ENCODE assay signal across 37 cellular contexts in genomic region chr12:117394491-117394890, GRCh38. TPM values are rescaled to one million over a fixed set of nuclear protein-coding genes. Genes with fewer than 3 reads are reported as not detected.
"Had no signal": no experiment of that assay in that cellular context is flagged by ENCODE, and none has a peak within 500 bp of the region (broad histone marks: within the 10 kb centered on the region; RNA-seq: fewer than 3 reads in every experiment).

No MANE protein-coding gene starts in this region.

- H3K27me3 Mint-ChIP-seq: activated naive CD4-positive, alpha-beta T cell treated with anti-CD3 and anti-CD28 coated beads, Interleukin-2, amount 10 ng/mL, durations not matched to agents 7 days and 5 days; activated naive CD8-positive, alpha-beta T cell treated with anti-CD3 and anti-CD28 coated beads, Interleukin-2, amount 10 ng/mL, durations not matched to agents 7 days and 5 days; central memory CD8-positive, alpha-beta T cell had no signal

- H3K4me1 Mint-ChIP-seq: activated naive CD4-positive, alpha-beta T cell treated with anti-CD3 and anti-CD28 coated beads, Interleukin-2, amount 10 ng/mL, durations not matched to agents 7 days and 5 days; activated naive CD4-positive, alpha-beta T cell treated with anti-CD3 and anti-CD28 coated beads, Interleukin-2, amount 50 U/mL, for 24 hours; activated naive CD8-positive, alpha-beta T cell treated with anti-CD3 and anti-CD28 coated beads for 36 hours; activated naive CD8-positive, alpha-beta T cell treated with anti-CD3 and anti-CD28 coated beads, Interleukin-2, amount 10 ng/mL, durations not matched to agents 7 days and 5 days; activated naive CD8-positive, alpha-beta T cell treated with anti-CD3 and anti-CD28 coated beads, Interleukin-2, amount 50 U/mL, for 24 hours; activated T-helper 17 cell treated with anti-CD3 and anti-CD28 coated beads, Interleukin-2, amount 50 U/mL, for 72 hours; brain; central memory CD8-positive, alpha-beta T cell had no signal

- H3K4me1 ChIP-seq: adrenal gland, ascending aorta, body of pancreas, breast epithelium had no signal

- H3K9me3 Mint-ChIP-seq: activated naive CD4-positive, alpha-beta T cell treated with anti-CD3 and anti-CD28 coated beads, Interleukin-2, amount 50 U/mL, for 24 hours; activated T-cell treated with anti-CD3 and anti-CD28 coated beads, Interleukin-2, amount 50 U/mL, for 4 hours had no signal

- H3K4me3 Mint-ChIP-seq: activated naive CD4-positive, alpha-beta T cell treated with anti-CD3 and anti-CD28 coated beads for 36 hours; activated naive CD4-positive, alpha-beta T cell treated with anti-CD3 and anti-CD28 coated beads, Interleukin-2, amount 10 ng/mL, durations not matched to agents 7 days and 5 days; activated naive CD4-positive, alpha-beta T cell treated with anti-CD3 and anti-CD28 coated beads, Interleukin-2, amount 50 U/mL, for 24 hours; activated naive CD8-positive, alpha-beta T cell; activated naive CD8-positive, alpha-beta T cell treated with anti-CD3 and anti-CD28 coated beads for 36 hours; activated naive CD8-positive, alpha-beta T cell treated with anti-CD3 and anti-CD28 coated beads, Interleukin-2, amount 10 ng/mL, durations not matched to agents 7 days and 5 days; activated naive CD8-positive, alpha-beta T cell treated with anti-CD3 and anti-CD28 coated beads, Interleukin-2, amount 50 U/mL, for 24 hours; activated T-cell treated with anti-CD3 and anti-CD28 coated beads, Interleukin-2, amount 50 U/mL, for 24 hours; activated T-cell treated with anti-CD3 and anti-CD28 coated beads, Interleukin-2, amount 50 U/mL, for 4 hours; activated T-cell treated with anti-CD3 and anti-CD28 coated beads, Interleukin-2, amount 50 U/mL, for 72 hours; activated T-helper 1 cell treated with anti-CD3 and anti-CD28 coated beads, Interleukin-12 subunit alpha, Interleukin-12 subunit beta, Interleukin-2, Interleukin-4 antibody, amounts not matched to agents 30 ng/mL and 10 ng/mL and 1 ng/mL, durations not matched to agents 14 hours and 24 hours and 36 hours; activated T-helper 17 cell treated with anti-CD3 and anti-CD28 coated beads, Interleukin-2, amount 50 U/mL, for 72 hours; brain; central memory CD8-positive, alpha-beta T cell had no signal

- H3K27me3 ChIP-seq: ascending aorta, body of pancreas, brain microvascular endothelial cell, breast epithelium, cardiac muscle cell had no signal

- H3K27ac ChIP-seq: adrenal gland, ascending aorta, body of pancreas, brain microvascular endothelial cell, breast epithelium, cardiac muscle cell had no signal

- DNase-seq: activated effector memory CD4-positive, alpha-beta T cell treated with anti-CD3 and anti-CD28 coated beads, Interleukin-2, amount 50 U/mL, for 16 hours; activated effector memory CD4-positive, alpha-beta T cell treated with Interleukin-2 at 50 U/mL for 16 hours; activated gamma-delta T cell; activated gamma-delta T cell treated with Interleukin-2 at 50 U/mL for 16 hours; activated naive CD4-positive, alpha-beta T cell; activated naive CD4-positive, alpha-beta T cell treated with anti-CD3 and anti-CD28 coated beads for 36 hours; activated naive CD4-positive, alpha-beta T cell treated with anti-CD3 and anti-CD28 coated beads, Interleukin-2, amount 10 ng/mL, durations not matched to agents 7 days and 5 days; activated naive CD4-positive, alpha-beta T cell treated with anti-CD3 and anti-CD28 coated beads, Interleukin-2, amount 50 U/mL, for 16 hours; activated naive CD4-positive, alpha-beta T cell treated with Interleukin-2 at 50 U/mL for 16 hours; activated naive CD8-positive, alpha-beta T cell treated with anti-CD3 and anti-CD28 coated beads for 36 hours; activated naive CD8-positive, alpha-beta T cell treated with anti-CD3 and anti-CD28 coated beads, Interleukin-2, amount 10 ng/mL, durations not matched to agents 7 days and 5 days; activated naive CD8-positive, alpha-beta T cell treated with anti-CD3 and anti-CD28 coated beads, Interleukin-2, amount 50 U/mL, for 24 hours; activated T-cell treated with anti-CD3 and anti-CD28 coated beads, Interleukin-2, amount 50 U/mL, for 1 hour; activated T-cell treated with anti-CD3 and anti-CD28 coated beads, Interleukin-2, amount 50 U/mL, for 24 hours; activated T-cell treated with anti-CD3 and anti-CD28 coated beads, Interleukin-2, amount 50 U/mL, for 4 hours; activated T-cell treated with anti-CD3 and anti-CD28 coated beads, Interleukin-2, amount 50 U/mL, for 48 hours; activated T-cell treated with anti-CD3 and anti-CD28 coated beads, Interleukin-2, amount 50 U/mL, for 72 hours; adrenal gland; amniotic stem cell; amygdala; anterior cingulate cortex; body of pancreas; brain microvascular endothelial cell; central memory CD4-positive, alpha-beta T cell; cerebellar nuclear complex had no signal

- H3K36me3 Mint-ChIP-seq: activated naive CD4-positive, alpha-beta T cell treated with anti-CD3 and anti-CD28 coated beads, Interleukin-2, amount 10 ng/mL, durations not matched to agents 7 days and 5 days; activated naive CD4-positive, alpha-beta T cell treated with anti-CD3 and anti-CD28 coated beads, Interleukin-2, amount 50 U/mL, for 24 hours; activated naive CD4-positive, alpha-beta T cell treated with anti-CD3 and anti-CD28 coated beads, Interleukin-2, amount 50 U/mL, for 72 hours; activated naive CD8-positive, alpha-beta T cell; activated naive CD8-positive, alpha-beta T cell treated with anti-CD3 and anti-CD28 coated beads for 36 hours; activated naive CD8-positive, alpha-beta T cell treated with anti-CD3 and anti-CD28 coated beads, Interleukin-2, amount 10 ng/mL, durations not matched to agents 7 days and 5 days; brain had no signal

- H3K9me3 ChIP-seq: adrenal gland, ascending aorta, body of pancreas, breast epithelium had no signal

- H3K4me3 ChIP-seq: adrenal gland, ascending aorta, body of pancreas, breast epithelium, cardiac muscle cell had no signal

- H3K36me3 ChIP-seq: adrenal gland, ascending aorta, brain microvascular endothelial cell, breast epithelium, cardiac muscle cell had no signal

- H3K27ac Mint-ChIP-seq: activated naive CD4-positive, alpha-beta T cell treated with anti-CD3 and anti-CD28 coated beads for 36 hours; activated naive CD4-positive, alpha-beta T cell treated with anti-CD3 and anti-CD28 coated beads, Interleukin-2, amount 10 ng/mL, durations not matched to agents 7 days and 5 days; activated naive CD4-positive, alpha-beta T cell treated with anti-CD3 and anti-CD28 coated beads, Interleukin-2, amount 50 U/mL, for 24 hours; activated naive CD4-positive, alpha-beta T cell treated with anti-CD3 and anti-CD28 coated beads, Interleukin-2, amount 50 U/mL, for 72 hours; activated naive CD8-positive, alpha-beta T cell; activated naive CD8-positive, alpha-beta T cell treated with anti-CD3 and anti-CD28 coated beads for 36 hours; activated naive CD8-positive, alpha-beta T cell treated with anti-CD3 and anti-CD28 coated beads, Interleukin-2, amount 10 ng/mL, durations not matched to agents 7 days and 5 days; activated naive CD8-positive, alpha-beta T cell treated with anti-CD3 and anti-CD28 coated beads, Interleukin-2, amount 50 U/mL, for 24 hours; activated T-cell treated with anti-CD3 and anti-CD28 coated beads, Interleukin-2, amount 50 U/mL, for 24 hours; activated T-cell treated with anti-CD3 and anti-CD28 coated beads, Interleukin-2, amount 50 U/mL, for 72 hours; activated T-helper 1 cell treated with anti-CD3 and anti-CD28 coated beads, Interleukin-12 subunit alpha, Interleukin-12 subunit beta, Interleukin-2, Interleukin-4 antibody, amounts not matched to agents 30 ng/mL and 10 ng/mL and 1 ng/mL, durations not matched to agents 14 hours and 24 hours and 36 hours; activated T-helper 17 cell treated with anti-CD3 and anti-CD28 coated beads, Interleukin-2, amount 50 U/mL, for 72 hours; activated T-helper 2 cell treated with anti-CD3 and anti-CD28 coated beads, Interferon-gamma antibody, Interleukin-2, Interleukin-4, amounts not matched to agents 10 μg/mL and 5 μg/mL and 100 μg/mL, durations not matched to agents 14 hours and 24 hours and 36 hours; brain had no signal

RNA-seq across cellular contexts. Expression of gene NOS1, which starts 33.1 kb away (rescaled TPM):
- total RNA-seq: activated naive CD8-positive, alpha-beta T cell treated with anti-CD3 and anti-CD28 coated beads for 36 hours; activated naive CD8-positive, alpha-beta T cell treated with anti-CD3 and anti-CD28 coated beads, Interleukin-2, amount 10 ng/mL, durations not matched to agents 7 days and 5 days; activated T-cell treated with anti-CD3 and anti-CD28 coated beads, Interleukin-2, amount 50 U/mL, for 72 hours; activated T-helper 1 cell treated with anti-CD3 and anti-CD28 coated beads, Interleukin-12 subunit alpha, Interleukin-12 subunit beta, Interleukin-2, Interleukin-4 antibody, amounts not matched to agents 30 ng/mL and 10 ng/mL and 1 ng/mL, durations not matched to agents 14 hours and 24 hours and 36 hours; activated T-helper 2 cell treated with anti-CD3 and anti-CD28 coated beads, Interferon-gamma antibody, Interleukin-2, Interleukin-4, amounts not matched to agents 10 μg/mL and 5 μg/mL and 100 μg/mL, durations not matched to agents 14 hours and 24 hours and 36 hours; cardiac muscle cell; chondrocyte had no signal
- polyA plus RNA-seq: cardiac muscle cell had no signal
